8 cellular contexts compared by ENCODE assay signal in genomic region chr9:136666364-136667216, GRCh38. TPM values are rescaled to one million over a fixed set of nuclear protein-coding genes. Genes with fewer than 3 reads are reported as not detected.
DNase-seq lines count a peak whose midpoint lies in the region; ATAC-seq, FAIRE-seq and TF ChIP-seq lines count a peak whose summit lies in the region.

No MANE protein-coding gene starts in this region.

- ATAC-seq in Right ventricle myocardium inferior (no peak), Right ventricle myocardium superior (ENCODE audit: poor library complexity) (no peak), K562 (no peak), lower lobe of right lung (no peak), GM21717 (IDR thresholded peaks at IDR 0.05; ENCODE audit: unreplicated experiment) (no peak)

- TF ChIP-seq CTCF in K562 (IDR thresholded peaks at IDR 0.05 in 2 of 3, conservative IDR thresholded peaks at IDR 0.05 in 1 of 3; ENCODE audit: insufficient read depth in 2 of 3, low read depth in 1 of 3, low read length in 3 of 3) (no peak), lower lobe of right lung (IDR thresholded peaks at IDR 0.05) (no peak)

- in situ Hi-C loops in K562 (cut with MboI) = no loop called here

- H3K36me3 ChIP-seq in K562 (ENCODE audit: control insufficient read depth, insufficient read depth, low read length) = peaks cover 75% of the 10 kb centered on the region; the same call in 2 of the 3 replicates
- H3K36me3 ChIP-seq in lower lobe of right lung = peaks cover 32% of the 10 kb centered on the region
- H3K36me3 ChIP-seq in urinary bladder (ENCODE audit: insufficient read depth) = no peaks in the 10 kb centered on the region

- peak overlapping the region; percentile 76 for H3K27ac ChIP-seq in K562 (ENCODE audit: extremely low read depth, low read depth, low read length)
- H3K27ac ChIP-seq in lower lobe of right lung = peak overlapping the region; percentile 88
- no peak overlapping the region for H3K27ac ChIP-seq in urinary bladder (ENCODE audit: low read depth)

- H3K4me2 ChIP-seq in K562 (ENCODE audit: insufficient read depth, low read length) = peak overlapping the region; percentile 59

- H4K20me1 ChIP-seq in K562 (replicated peaks; ENCODE audit: control insufficient read depth, insufficient read depth, low read length) = peaks cover 61% of the 10 kb centered on the region

- H3K27me3 ChIP-seq in K562 (ENCODE audit: control insufficient read depth in 2 of 2, insufficient read depth in 2 of 2, low read length in 2 of 2) (no peaks in the 10 kb centered on the region), lower lobe of right lung (ENCODE audit: low read depth) (peaks cover 49% of the 10 kb centered on the region)

- WGBS in K562 (ENCODE audit: insufficient coverage, low coverage, missing lambda C conversion rate) = 69% methylated on average over 12 of the region's 36 CpGs
- 24% methylated on average over 36 of the region's 36 CpGs for WGBS in urinary bladder

- no peak for TF ChIP-seq RAD21 in K562 (CRISPR knock-in tag; conservative IDR thresholded peaks at IDR 0.05 in 1 of 2, IDR thresholded peaks at IDR 0.05 in 1 of 2)

- peaks cover 70% of the 10 kb centered on the region for H3K79me2 ChIP-seq in K562 (ENCODE audit: control insufficient read depth, insufficient read depth, low read length)

- DNase-seq in Right ventricle myocardium inferior (ENCODE audit: missing footprints) = peak; percentile 67
- no peak for DNase-seq in Right ventricle myocardium superior
- peak in 2 of 4 experiments; percentile 51 for DNase-seq in K562 (ENCODE audit: extremely low read depth in 1 of 4, low spot score in 3 of 4)
- no peak for DNase-seq in lower lobe of right lung
- no peak for DNase-seq in SHP77 treated with DMSO at 0.1 percent for 48 hours (lab: John Stamatoyannopoulos, UW)
- DNase-seq in GDM1 (lab: John Stamatoyannopoulos, UW) = no peak

- intact Hi-C loops in Right ventricle myocardium inferior (cut with DNase I) = no loop called here
- intact Hi-C loops in Right ventricle myocardium superior (cut with DNase I) = no loop called here
- intact Hi-C loops in K562 (cut with micrococcal nuclease) = no loop called here
- intact Hi-C loops in lower lobe of right lung (cut with DNase I) = no loop called here

- H3K4me1 ChIP-seq in K562 (replicated peaks in 1 of 2; ENCODE audit: control insufficient read depth in 2 of 2, insufficient read depth in 2 of 2, low read length in 2 of 2) = peaks cover 16 to 96% of the 10 kb centered on the region in 2 experiments
- peaks cover 6% of the 10 kb centered on the region for H3K4me1 ChIP-seq in lower lobe of right lung
- no peaks in the 10 kb centered on the region for H3K4me1 ChIP-seq in urinary bladder (ENCODE audit: insufficient read depth)

- BruUV-seq in K562 (replicated peaks; lab: Mats Ljungman, UMichigan) = no TSS peak

- 0 out of 2 replicates have a peak, but pooled peaks cover 3% of the 10 kb centered on the region for H3K9me3 ChIP-seq in K562 (replicated peaks; ENCODE audit: control insufficient read depth, insufficient read depth, low read depth, low read length)
- H3K9me3 ChIP-seq in lower lobe of right lung = no peaks in the 10 kb centered on the region

- H3K9ac ChIP-seq in K562 (ENCODE audit: insufficient read depth in 1 of 2, low read depth in 2 of 2, low read length in 2 of 2) = peak overlapping the region; percentile 32 to 89

- no peak for FAIRE-seq in K562 (lab: Jason Lieb, UNC)

- peak; percentile 40 for TF ChIP-seq POLR2A in K562 (conservative IDR thresholded peaks at IDR 0.05)

- no peak for TF ChIP-seq EP300 in K562 (IDR thresholded peaks at IDR 0.05; ENCODE audit: low read length)

- CTCF ChIA-PET in K562 (lab: Yijun Ruan, JAX; ENCODE audit: low intra/inter-chr PET ratio) = no interaction called here

- POLR2A ChIA-PET in K562 (lab: Yijun Ruan, JAX) = no interaction called here

- H3K4me3 ChIP-seq in K562 = peak overlapping the region; percentile 81
- peak overlapping the region; percentile 59 for H3K4me3 ChIP-seq in lower lobe of right lung
- peak overlapping the region; percentile 65 for H3K4me3 ChIP-seq in urinary bladder (ENCODE audit: low read depth, low read length)

- peaks cover 2% of the 10 kb centered on the region for H3K9me1 ChIP-seq in K562 (ENCODE audit: control insufficient read depth, insufficient read depth, low read length)

- H2AFZ ChIP-seq in K562 (ENCODE audit: low read depth, low read length) = no peak overlapping the region

TF ChIP-seq in K562, 482 proteins besides CTCF, POLR2A, EP300 and RAD21 (continues in another document):
- no peak for TF ChIP-seq EGR1 (conservative IDR thresholded peaks at IDR 0.05)
- peak; percentile 75; the same call in 1 of the 2 replicates for TF ChIP-seq PTBP1 (IDR thresholded peaks at IDR 0.05; ENCODE audit: low read depth, low read length)
- 0 out of 2 replicates have a peak, but pooled peaks have one; percentile 1 for TF ChIP-seq GATAD2B (IDR thresholded peaks at IDR 0.05; ENCODE audit: borderline replicate concordance)
- TF ChIP-seq HNRNPH1 (optimal IDR thresholded peaks at IDR 0.05; ENCODE audit: low read depth, low read length) = no peak
- TF ChIP-seq TBP (optimal IDR thresholded peaks at IDR 0.05; ENCODE audit: low read depth, low read length) = no peak

RNA-seq across cellular contexts. Expression of gene EGFL7, which starts 3.9 kb away (rescaled TPM):
- total RNA-seq in Right ventricle myocardium inferior (72.0 TPM), Right ventricle myocardium superior (61.5 TPM), K562 (2014; rRNA removed) (217 and 294 TPM in 2 replicates), K562 (2014; rRNA removed; fragmentation: Illumina TruSeq; extraction: Trizol) (6.6 and 10.2 TPM in 2 replicates), K562 (2015; rRNA removed; fragmentation: Illumina TruSeq; extraction: Trizol) (55.3 and 55.5 TPM in 2 replicates), K562 (2021) (213 and 225 TPM in 2 replicates), lower lobe of right lung (230 TPM), urinary bladder (43.6 TPM)
- 149 and 838 TPM in 2 replicates for total RNA-seq in K562 (2011; cell fraction: chromatin; rRNA removed; ENCODE audit: low replicate concordance)
- 1,169 and 1,462 TPM in 2 replicates for total RNA-seq in K562 (2011; cell fraction: nucleolus; rRNA removed)
- 493 and 520 TPM in 2 replicates for total RNA-seq in K562 (2011; cell fraction: nucleoplasm; rRNA removed)
- polyA plus RNA-seq in K562 (2011; rRNA removed) (220 and 305 TPM in 2 replicates), K562 (2014; fragmentation: Illumina TruSeq; extraction: Trizol) (16.3 and 110 TPM in 2 replicates), K562 (2014; fragmentation: Nextera tagmentation; extraction: Ambion mirVana) (10 to 100 TPM in 1 of 2 experiments, 1 to 10 TPM in 1; 1.5 to 10.9 TPM), K562 (2014; rRNA removed) (286 and 294 TPM in 2 replicates), urinary bladder (138 TPM)
- 390 and 1,175 TPM in 2 replicates for polyA plus RNA-seq in K562 (2011; cell fraction: cytosol; rRNA removed)
- 1,734 and 4,262 TPM in 2 replicates for polyA plus RNA-seq in K562 (2011; cell fraction: nucleus; rRNA removed)
- 148 and 194 TPM in 2 replicates for polyA plus RNA-seq in K562 (2012)
- polyA minus RNA-seq in K562 (2011; rRNA and poly(A)+ RNA removed) = 33.5 and 52.0 TPM in 2 replicates
- polyA minus RNA-seq in K562 (2011; cell fraction: cytosol; rRNA and poly(A)+ RNA removed) = 222 and 294 TPM in 2 replicates
- polyA minus RNA-seq in K562 (2011; cell fraction: nucleus; rRNA and poly(A)+ RNA removed) = 630 and 998 TPM in 2 replicates

RNA-seq across cellular contexts. Expression of gene AGPAT2, which starts 20.7 kb away (rescaled TPM):
- total RNA-seq in Right ventricle myocardium inferior = 57.9 TPM
- 48.6 TPM for total RNA-seq in Right ventricle myocardium superior
- total RNA-seq in K562 (2011; cell fraction: chromatin; rRNA removed; ENCODE audit: low replicate concordance) = 18.6 and 52.7 TPM in 2 replicates
- total RNA-seq in K562 (2011; cell fraction: nucleolus; rRNA removed) = 77.5 and 84.7 TPM in 2 replicates
- 39.6 and 45.3 TPM in 2 replicates for total RNA-seq in K562 (2011; cell fraction: nucleoplasm; rRNA removed)
- total RNA-seq in K562 (2014; rRNA removed) = 45.5 and 56.5 TPM in 2 replicates
- 7.2 and 8.5 TPM in 2 replicates for total RNA-seq in K562 (2014; rRNA removed; fragmentation: Illumina TruSeq; extraction: Trizol)
- 27.7 and 31.8 TPM in 2 replicates for total RNA-seq in K562 (2015; rRNA removed; fragmentation: Illumina TruSeq; extraction: Trizol)
- total RNA-seq in K562 (2021) = 52.6 and 54.5 TPM in 2 replicates
- polyA plus RNA-seq in K562 (2011; rRNA removed) = 17.3 and 25.4 TPM in 2 replicates
- 37.8 and 64.3 TPM in 2 replicates for polyA plus RNA-seq in K562 (2011; cell fraction: cytosol; rRNA removed)
- 26.1 and 33.3 TPM in 2 replicates for polyA plus RNA-seq in K562 (2011; cell fraction: nucleus; rRNA removed)
- 34.3 and 52.5 TPM in 2 replicates for polyA plus RNA-seq in K562 (2012)
- 23.9 and 38.6 TPM in 2 replicates for polyA plus RNA-seq in K562 (2014; fragmentation: Illumina TruSeq; extraction: Trizol)
- polyA plus RNA-seq in K562 (2014; fragmentation: Nextera tagmentation; extraction: Ambion mirVana) = under 1 TPM; 0.13 to 0.45 TPM
- 47.1 and 51.9 TPM in 2 replicates for polyA plus RNA-seq in K562 (2014; rRNA removed)
- polyA minus RNA-seq in K562 (2011; rRNA and poly(A)+ RNA removed) = 10.0 and 12.2 TPM in 2 replicates
- 19.5 and 23.0 TPM in 2 replicates for polyA minus RNA-seq in K562 (2011; cell fraction: cytosol; rRNA and poly(A)+ RNA removed)
- 21.4 and 30.0 TPM in 2 replicates for polyA minus RNA-seq in K562 (2011; cell fraction: nucleus; rRNA and poly(A)+ RNA removed)
- 106 TPM for total RNA-seq in lower lobe of right lung
- 9.8 TPM for total RNA-seq in urinary bladder
- polyA plus RNA-seq in urinary bladder = 78.9 TPM

RNA-seq across cellular contexts. Expression of gene DIPK1B, which starts 45.8 kb away (rescaled TPM):
- total RNA-seq in Right ventricle myocardium inferior (16.4 TPM), Right ventricle myocardium superior (15.1 TPM), K562 (2014; rRNA removed) (22.3 and 25.2 TPM in 2 replicates), K562 (2014; rRNA removed; fragmentation: Illumina TruSeq; extraction: Trizol) (2.8 TPM in 2 replicates), K562 (2015; rRNA removed; fragmentation: Illumina TruSeq; extraction: Trizol) (5.9 and 7.4 TPM in 2 replicates), K562 (2021) (20.4 TPM in 2 replicates), lower lobe of right lung (15.1 TPM), urinary bladder (10.8 TPM)
- total RNA-seq in K562 (2011; cell fraction: chromatin; rRNA removed; ENCODE audit: low replicate concordance) = 11.8 and 45.1 TPM in 2 replicates
- 39.9 and 47.9 TPM in 2 replicates for total RNA-seq in K562 (2011; cell fraction: nucleolus; rRNA removed)
- total RNA-seq in K562 (2011; cell fraction: nucleoplasm; rRNA removed) = 25.8 and 26.4 TPM in 2 replicates
- polyA plus RNA-seq in K562 (2011; rRNA removed) (11.4 and 20.2 TPM in 2 replicates), K562 (2014; fragmentation: Illumina TruSeq; extraction: Trizol) (4.2 and 6.8 TPM in 2 replicates), K562 (2014; fragmentation: Nextera tagmentation; extraction: Ambion mirVana) (under 1 TPM; 0.08 to 0.21 TPM), K562 (2014; rRNA removed) (20.5 and 21.2 TPM in 2 replicates), urinary bladder (18.9 TPM)
- polyA plus RNA-seq in K562 (2011; cell fraction: cytosol; rRNA removed) = 26.7 and 64.0 TPM in 2 replicates
- polyA plus RNA-seq in K562 (2011; cell fraction: nucleus; rRNA removed) = 41.8 and 57.7 TPM in 2 replicates
- 9.0 and 14.4 TPM in 2 replicates for polyA plus RNA-seq in K562 (2012)
- 3.7 and 4.5 TPM in 2 replicates for polyA minus RNA-seq in K562 (2011; rRNA and poly(A)+ RNA removed)
- polyA minus RNA-seq in K562 (2011; cell fraction: cytosol; rRNA and poly(A)+ RNA removed) = 13.1 and 14.0 TPM in 2 replicates
- polyA minus RNA-seq in K562 (2011; cell fraction: nucleus; rRNA and poly(A)+ RNA removed) = 9.0 and 9.8 TPM in 2 replicates
